In the genomic region with DNA sequence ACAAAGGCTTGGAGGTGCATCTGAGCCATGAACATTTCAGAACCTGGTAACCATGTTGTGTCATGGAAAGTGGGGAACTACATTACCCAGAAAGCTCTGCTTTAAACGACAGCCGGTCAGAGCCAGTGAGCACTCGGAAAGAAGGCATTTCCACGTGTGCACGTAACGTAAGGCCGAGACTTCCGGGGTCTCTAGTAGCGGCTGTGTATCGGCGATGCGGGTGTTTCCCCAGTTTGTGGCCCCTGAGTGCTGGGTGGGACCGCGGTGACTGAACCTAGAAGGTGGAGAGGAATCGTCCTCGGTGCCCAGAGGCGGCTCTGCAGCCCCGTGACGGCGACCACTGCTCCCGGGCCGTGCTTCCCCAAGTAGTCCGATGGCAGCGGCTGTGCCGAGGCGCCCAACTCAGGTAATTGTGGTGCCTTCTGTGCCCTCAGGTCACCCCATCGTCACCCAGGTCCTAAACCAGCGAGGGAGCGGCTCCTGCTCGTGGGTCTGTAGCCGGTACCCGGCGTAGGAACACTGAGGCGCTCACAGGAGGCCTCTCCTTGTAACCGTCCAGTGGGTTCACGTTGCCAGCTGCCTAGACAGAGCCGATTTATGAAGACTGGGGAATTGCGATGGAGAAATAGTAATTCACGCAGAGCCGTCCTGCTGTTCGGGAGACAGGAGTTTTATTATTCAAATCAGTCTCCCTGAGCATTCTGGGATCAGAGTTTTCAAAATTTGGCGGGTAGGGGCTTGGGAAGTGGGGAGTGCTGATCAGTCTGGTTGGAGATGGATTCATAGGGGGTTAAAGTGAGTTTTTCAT, we compare ENCODE assay signal across 8 cellular contexts. TPM values are rescaled to one million over a fixed set of nuclear protein-coding genes. Genes with fewer than 3 reads are reported as not detected.
DNase-seq lines count a peak whose midpoint lies in the region; ATAC-seq and TF ChIP-seq lines count a peak whose summit lies in the region.
"Not testable (repeated sequence)": the region's sequence is repeated elsewhere in the genome, so short reads cannot be mapped to it uniquely, and the experiment has no call there.

ZNF587 (plus strand) TSS at position 194 of the 808 bp plus-strand sequence; CDS start at position 374, 180 bp downstream.

- H3K4me1 ChIP-seq in HUES48 (ENCODE audit: control insufficient read depth, insufficient read depth, low read length) = not testable (repeated sequence)
- H3K4me1 ChIP-seq in OCI-LY3 (ENCODE audit: low read length) = peaks cover 13% of the 10 kb centered on the region
- H3K4me1 ChIP-seq in mucosa of descending colon (ENCODE audit: low read depth) = peaks cover 17% of the 10 kb centered on the region

- in situ Hi-C loops in Caki2 (cut with HindIII; ENCODE audit: low pct_unique_long_range_greater_than_20kb, low sequenced_read_pairs) = not testable (repeated sequence)

- peak within 1 kb of the TSS; percentile 89 for H3K4me2 ChIP-seq in OCI-LY3 (ENCODE audit: low read length)

- peak; percentile 92 for ATAC-seq in GM21390 (IDR thresholded peaks at IDR 0.05; ENCODE audit: unreplicated experiment)
- ATAC-seq in mucosa of descending colon = peak; percentile 95

- peaks cover 30% of the 10 kb centered on the region for H4K20me1 ChIP-seq in OCI-LY3 (ENCODE audit: insufficient read depth, low read length)

- DNase-seq in Caki2 (ENCODE audit: low read depth) (peak; percentile 81), activated T-cell treated with anti-CD3 and anti-CD28 coated beads for 1 hour (ENCODE audit: low read depth) (peak; percentile 65), epithelial cell of proximal tubule (ENCODE audit: low read depth) (peak; percentile 43), mucosa of descending colon (peak; percentile 74 to 86 (median 83))
- DNase-seq in stimulated activated CD8-positive, alpha-beta memory T cell treated with anti-CD3 and anti-CD28 coated beads, Interleukin-2, amount 100 ng/mL, for 48 hours (ENCODE audit: low read depth in 2 of 2) = peak; percentile 60 to 66

- not testable (repeated sequence) for H3K9me3 ChIP-seq in HUES48 (ENCODE audit: control insufficient read depth, insufficient read depth, low read length); OCI-LY3 (ENCODE audit: insufficient read depth, low read length); mucosa of descending colon

- H3K4me3 ChIP-seq in HUES48 (ENCODE audit: low read depth, low read length) = peak within 1 kb of the TSS; percentile 74
- H3K4me3 ChIP-seq in OCI-LY3 (ENCODE audit: low read length) = peak within 1 kb of the TSS; percentile 91
- peak within 1 kb of the TSS; percentile 92 for H3K4me3 ChIP-seq in epithelial cell of proximal tubule (ENCODE audit: low read depth, low read length)
- H3K4me3 ChIP-seq in mucosa of descending colon = peak within 1 kb of the TSS; percentile 72

- peak within 1 kb of the TSS; percentile 84 for H3K9ac ChIP-seq in HUES48 (ENCODE audit: low read depth, low read length)
- H3K9ac ChIP-seq in OCI-LY3 (ENCODE audit: low read length) = peak within 1 kb of the TSS; percentile 92

- H3K36me3 ChIP-seq in HUES48 (ENCODE audit: control insufficient read depth, insufficient read depth, low read length) = peaks cover 32% of the 10 kb centered on the region
- H3K36me3 ChIP-seq in OCI-LY3 (replicated peaks; ENCODE audit: low read depth, low read length) = peaks cover 15% of the 10 kb centered on the region
- H3K36me3 ChIP-seq in mucosa of descending colon (ENCODE audit: low read depth) = not testable (repeated sequence)

- not testable (repeated sequence) for TF ChIP-seq CTCF in OCI-LY3 (IDR thresholded peaks at IDR 0.05; ENCODE audit: low read depth, low read length); epithelial cell of proximal tubule (conservative IDR thresholded peaks at IDR 0.05; ENCODE audit: low read depth, low read length); mucosa of descending colon (IDR thresholded peaks at IDR 0.05)

- H2AFZ ChIP-seq in OCI-LY3 (ENCODE audit: low read depth, low read length) = not testable (repeated sequence)

- not testable (repeated sequence) for H3K27me3 ChIP-seq in HUES48 (ENCODE audit: control insufficient read depth, insufficient read depth, low read length); OCI-LY3 (ENCODE audit: low read depth, low read length)

- intact Hi-C loops in mucosa of descending colon (cut with DNase I, micrococcal nuclease) = not testable (repeated sequence)

- H3K27ac ChIP-seq in HUES48 (ENCODE audit: low read depth, low read length) = peak within 1 kb of the TSS; percentile 96
- H3K27ac ChIP-seq in OCI-LY3 (ENCODE audit: low read length) = peak within 1 kb of the TSS; percentile 75

- peaks cover 66% of the 10 kb centered on the region for H3K79me2 ChIP-seq in OCI-LY3 (ENCODE audit: low read length)

RNA-seq across cellular contexts. Expression of gene ZNF587, which starts in this region (rescaled TPM):
- total RNA-seq in Caki2 (2014; rRNA removed; shearing (Covaris generic); ENCODE audit: low replicate concordance) = 29.5 and 30.6 TPM in 2 replicates
- total RNA-seq in epithelial cell of proximal tubule (14.4 and 16.6 TPM in 2 replicates), mucosa of descending colon (10 to 100 TPM; 51.9 to 80.7 (median 61.0) TPM)

Comparison
In these comparisons a context has a peak if more than half of its experiments do, and no peak if none do; other contexts are left out.
1. Peak in every context shown above with its lines: DNase-seq, ATAC-seq, H3K4me3 ChIP-seq and H3K27ac ChIP-seq.